23 cellular contexts compared by ENCODE assay signal in the genomic region with DNA sequence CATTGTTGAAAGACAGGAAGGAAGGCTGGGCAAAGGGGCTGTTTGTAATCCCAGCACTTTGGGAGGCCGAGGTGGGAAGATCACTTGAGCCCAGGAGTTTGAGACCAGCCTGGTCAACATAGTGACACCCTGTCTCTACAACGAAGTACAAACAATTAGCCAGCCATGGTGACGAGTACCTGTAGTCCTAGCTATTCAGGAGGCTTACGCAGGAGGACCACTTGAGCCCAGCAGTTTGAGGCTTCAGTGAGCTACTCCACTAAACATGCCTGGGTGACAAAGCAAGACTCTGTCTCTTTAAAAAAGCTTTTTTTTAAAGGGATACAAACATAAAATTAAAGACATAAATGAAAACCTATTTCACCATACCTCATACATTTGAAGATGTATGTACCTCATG. TPM values are rescaled to one million over a fixed set of nuclear protein-coding genes. Genes with fewer than 3 reads are reported as not detected.
DNase-seq lines count a peak whose midpoint lies in the region; ATAC-seq and TF ChIP-seq lines count a peak whose summit lies in the region.
"Had no signal": no experiment of that assay in that cellular context is flagged by ENCODE, and none has a peak within 500 bp of the region (broad histone marks: within the 10 kb centered on the region; RNA-seq: fewer than 3 reads in every experiment).

No MANE protein-coding gene starts in this region.

- ATAC-seq in lower lobe of right lung = peak; percentile 83 to 89
- ATAC-seq: Right ventricle myocardium inferior had no signal

- no peak overlapping the region for H3K4me3 ChIP-seq in lower lobe of right lung
- H3K4me3 ChIP-seq: PC-9, SJSA1 had no signal

- no peaks in the 10 kb centered on the region for H3K36me3 ChIP-seq in lower lobe of right lung
- H3K36me3 ChIP-seq: SJSA1 had no signal

- no peak overlapping the region for H3K27ac ChIP-seq in lower lobe of right lung
- H3K27ac ChIP-seq: HL-60, PC-9, SJSA1 had no signal

- H3K9me3 ChIP-seq in lower lobe of right lung = no peaks in the 10 kb centered on the region
- H3K9me3 ChIP-seq: SJSA1 had no signal

- H3K4me1 ChIP-seq in lower lobe of right lung = no peaks in the 10 kb centered on the region
- H3K4me1 ChIP-seq: SJSA1 had no signal

- intact Hi-C loops in lower lobe of right lung (cut with DNase I) = no loop called here

- TF ChIP-seq CTCF in lower lobe of right lung (IDR thresholded peaks at IDR 0.05) = no peak

- no peaks in the 10 kb centered on the region for H3K27me3 ChIP-seq in lower lobe of right lung (ENCODE audit: low read depth)
- H3K27me3 ChIP-seq: SJSA1 had no signal

- DNase-seq in DMS53 treated with DMSO at 0.1 percent for 48 hours (lab: John Stamatoyannopoulos, UW; ENCODE audit: unreplicated experiment) (peak; percentile 5), NCI-H2029 (lab: John Stamatoyannopoulos, UW) (peak; percentile 89), NCI-H345 treated with DMSO at 0.1 percent for 48 hours (lab: John Stamatoyannopoulos, UW; ENCODE audit: unreplicated experiment) (peak; percentile 20), lower lobe of right lung (peak; percentile 53), SKM-1 (lab: John Stamatoyannopoulos, UW; ENCODE audit: unreplicated experiment) (no peak), NCI-H82 (lab: John Stamatoyannopoulos, UW) (no peak), KG1 (lab: John Stamatoyannopoulos, UW) (no peak)
- DNase-seq in activated effector memory CD4-positive, alpha-beta T cell treated with anti-CD3 and anti-CD28 coated beads, Interleukin-2, amount 50 U/mL, for 16 hours = no peak
- DNase-seq: C1 segment of cervical spinal cord; CD8-positive, alpha-beta memory T cell; DMS 273 treated with DMSO at 0.1 percent for 48 hours; Kasumi-1; NCI-H1092 treated with DMSO at 0.1 percent for 48 hours; NCI-H1436; NCI-H187; NCI-H2171 treated with DMSO at 0.1 percent for 48 hours; NCI-H446; NCI-H526 treated with DMSO at 0.1 percent for 48 hours; PC-9; T-helper 1 cell had no signal

RNA-seq across cellular contexts. Expression of gene SERP1, which starts 11.1 kb away (rescaled TPM):
- total RNA-seq in lower lobe of right lung = 150 TPM

RNA-seq across cellular contexts. Expression of gene EIF2A, which starts 11.4 kb away (rescaled TPM):
- 91.9 TPM for total RNA-seq in lower lobe of right lung

Comparison
In these comparisons a context has a peak if more than half of its experiments do, and no peak if none do; other contexts are left out.
1. DNase-seq: peak in DMS53 treated with DMSO at 0.1 percent for 48 hours (single experiment), NCI-H2029 (single experiment), NCI-H345 treated with DMSO at 0.1 percent for 48 hours (single experiment) and lower lobe of right lung (single experiment); none in SKM-1 (single experiment), NCI-H82 (single experiment), activated effector memory CD4-positive, alpha-beta T cell treated with anti-CD3 and anti-CD28 coated beads, Interleukin-2, amount 50 U/mL, for 16 hours (single experiment) and KG1 (single experiment).